ENCODE assay signal across 23 cellular contexts in genomic region chr5:169939731-169940130, GRCh38. TPM values are rescaled to one million over a fixed set of nuclear protein-coding genes. Genes with fewer than 3 reads are reported as not detected.
DNase-seq lines count a peak whose midpoint lies in the region; ATAC-seq and TF ChIP-seq lines count a peak whose summit lies in the region.
"Had no signal": no experiment of that assay in that cellular context is flagged by ENCODE, and none has a peak within 500 bp of the region (broad histone marks: within the 10 kb centered on the region; RNA-seq: fewer than 3 reads in every experiment).

No MANE protein-coding gene starts in this region.

- in situ Hi-C loops in ACHN (cut with HindIII; ENCODE audit: low pct_ligation_motif_present, low pct_unique_long_range_greater_than_20kb, low sequenced_read_pairs), result no loop called here

- no peaks in the 10 kb centered on the region for H3K9me3 Mint-ChIP-seq in nephron
- H3K9me3 Mint-ChIP-seq: CD4-positive, alpha-beta T cell; CD8-positive, alpha-beta memory T cell; H9 had no signal

- H3K23ac ChIP-seq in neuronal stem cell (ENCODE audit: low read depth, low read length, poor library complexity), result no peak overlapping the region

- DNase-seq in ACHN, result peak; percentile 54
- peak; percentile 57 for DNase-seq in kidney epithelial cell (ENCODE audit: low read depth)
- DNase-seq in neuronal stem cell (ENCODE audit: low spot score), result no peak
- DNase-seq in NK-92 treated with Interleukin-12 subunit alpha and Interleukin-12 subunit beta, amount 100 ng/mL, for 24 hours (lab: John Stamatoyannopoulos, UW), result no peak
- DNase-seq in left ventricle myocardium superior, result no peak
- DNase-seq: AML-193; BE2C; Calu3; CD4-positive, alpha-beta T cell; CD8-positive, alpha-beta memory T cell; DMS53; DMS79 treated with DMSO at 0.1 percent for 48 hours; GF-D8; GM23248; H9 had no signal

- no peak overlapping the region for H2AFZ ChIP-seq in neuronal stem cell (ENCODE audit: low read length)
- H2AFZ ChIP-seq: GM23248 had no signal

- H4K91ac ChIP-seq in neuronal stem cell (ENCODE audit: low read depth, low read length, poor library complexity), result no peak overlapping the region

- H2BK120ac ChIP-seq in neuronal stem cell (ENCODE audit: low read depth, low read length), result no peak overlapping the region

- H3K27me3 Mint-ChIP-seq in nephron (ENCODE audit: low read depth), result no peaks in the 10 kb centered on the region
- H3K27me3 Mint-ChIP-seq: CD4-positive, alpha-beta T cell; CD8-positive, alpha-beta memory T cell had no signal

- H2BK12ac ChIP-seq in neuronal stem cell (ENCODE audit: low read length), result no peak overlapping the region

- no peak overlapping the region for H2AK5ac ChIP-seq in neuronal stem cell (ENCODE audit: low read depth, low read length)

- no CpG with 5 or more reads among the region's 2 CpGs for WGBS in neuronal stem cell (ENCODE audit: extremely low coverage in 2 of 2, insufficient read length in 2 of 2, insufficient replicate concordance in 1 of 2), 2 donors

- H3K27me3 ChIP-seq in kidney epithelial cell (ENCODE audit: control insufficient read depth, insufficient read depth, low read length) (no peaks in the 10 kb centered on the region), neuronal stem cell (ENCODE audit: control insufficient read depth in 3 of 3, insufficient read depth in 3 of 3, low read depth in 1 of 3, low read length in 3 of 3) (no peaks in the 10 kb centered on the region)
- H3K27me3 ChIP-seq: BE2C; BLaER1 treated with 17β-estradiol and CSF1 and Interleukin-3, amounts not matched to agents 10 nM and 100 nM had no signal

- intact Hi-C loops in left ventricle myocardium superior (cut with micrococcal nuclease), result no loop called here

- ATAC-seq in GM18907 (IDR thresholded peaks at IDR 0.05; ENCODE audit: unreplicated experiment), result no peak
- no peak for ATAC-seq in left ventricle myocardium superior
- ATAC-seq: HCT116 had no signal

- H3K9me3 ChIP-seq in neuronal stem cell (replicated peaks in 1 of 2; ENCODE audit: control insufficient read depth in 2 of 2, insufficient read depth in 1 of 2, low read depth in 1 of 2, low read length in 2 of 2), result peaks cover 0 to 2% of the 10 kb centered on the region in 2 donors
- H3K9me3 ChIP-seq: BE2C; BLaER1 treated with 17β-estradiol and CSF1 and Interleukin-3, amounts not matched to agents 10 nM and 100 nM had no signal

- no peak overlapping the region for H3K4me3 Mint-ChIP-seq in nephron
- H3K4me3 Mint-ChIP-seq: CD14-positive monocyte; CD4-positive, alpha-beta T cell; CD8-positive, alpha-beta memory T cell; H9 had no signal

- H3K27ac ChIP-seq in VCaP (peak overlapping the region; percentile 5; the same call in 1 of the 2 replicates), neuronal stem cell (replicated peaks; ENCODE audit: low read length) (no peak overlapping the region)
- H3K27ac ChIP-seq: 22Rv1; BLaER1 treated with 17β-estradiol and CSF1 and Interleukin-3, amounts not matched to agents 10 nM and 100 nM; GM23248 had no signal

- no peak overlapping the region for H4K8ac ChIP-seq in neuronal stem cell (ENCODE audit: low read depth, low read length)

- H3K4me1 Mint-ChIP-seq in nephron, result peaks cover 8% of the 10 kb centered on the region

- no peaks in the 10 kb centered on the region for H3K36me3 ChIP-seq in kidney epithelial cell (ENCODE audit: control insufficient read depth, insufficient read depth, low read length)
- no peaks in the 10 kb centered on the region for H3K36me3 ChIP-seq in neuronal stem cell (replicated peaks in 1 of 2; ENCODE audit: control insufficient read depth in 2 of 2, insufficient read depth in 2 of 2, low read length in 2 of 2)
- H3K36me3 ChIP-seq: BE2C had no signal

- H3K4me3 ChIP-seq in kidney epithelial cell (ENCODE audit: low read depth, low read length) (no peak overlapping the region), neuronal stem cell (ENCODE audit: low read length in 2 of 2) (no peak overlapping the region)
- H3K4me3 ChIP-seq: BLaER1 treated with 17β-estradiol and CSF1 and Interleukin-3, amounts not matched to agents 10 nM and 100 nM; GM23248 had no signal

- H3K4me1 ChIP-seq in neuronal stem cell (ENCODE audit: control insufficient read depth in 2 of 2, insufficient read depth in 1 of 2, low read depth in 1 of 2, low read length in 2 of 2), result peaks cover 0 to 1% of the 10 kb centered on the region in 2 donors

- TF ChIP-seq CTCF in VCaP (conservative IDR thresholded peaks at IDR 0.05) (no peak), kidney epithelial cell (IDR thresholded peaks at IDR 0.05; ENCODE audit: insufficient read depth, low read length, poor library complexity, severe bottlenecking) (no peak), nephron (IDR thresholded peaks at IDR 0.05; ENCODE audit: unreplicated experiment in 3 of 3) (no peak)

- no peak overlapping the region for H3K4ac ChIP-seq in neuronal stem cell (ENCODE audit: low read length)

- H2BK5ac ChIP-seq in neuronal stem cell (ENCODE audit: low read length), result no peak overlapping the region

- H3K79me1 ChIP-seq in neuronal stem cell (ENCODE audit: low read depth, low read length), result no peaks in the 10 kb centered on the region

- H3K14ac ChIP-seq in neuronal stem cell (ENCODE audit: low read length), result no peak overlapping the region

- H3K9ac ChIP-seq in neuronal stem cell (ENCODE audit: low read depth, low read length, poor library complexity), result no peak overlapping the region
- H3K9ac ChIP-seq: BLaER1 treated with 17β-estradiol and CSF1 and Interleukin-3, amounts not matched to agents 10 nM and 100 nM; GM23248 had no signal

- H3K18ac ChIP-seq in neuronal stem cell (ENCODE audit: low read length), result no peak overlapping the region

- H3K36me3 Mint-ChIP-seq in nephron (ENCODE audit: low read depth), result no peaks in the 10 kb centered on the region

- no peak overlapping the region for H2BK15ac ChIP-seq in neuronal stem cell (ENCODE audit: low read length)

- no peak overlapping the region for H3K4me2 ChIP-seq in neuronal stem cell (ENCODE audit: insufficient read depth, low read length, poor library complexity, severe bottlenecking)
- H3K4me2 ChIP-seq: BLaER1 treated with 17β-estradiol and CSF1 and Interleukin-3, amounts not matched to agents 10 nM and 100 nM had no signal

- peak overlapping the region; percentile 24 to 81 (median 75) for H3K27ac Mint-ChIP-seq in nephron
- H3K27ac Mint-ChIP-seq: CD4-positive, alpha-beta T cell; H9 had no signal

RNA-seq across cellular contexts. Expression of gene INSYN2B, which starts 40.6 kb away (rescaled TPM):
- total RNA-seq in kidney epithelial cell (0.07 and 0.17 TPM in 2 replicates), left ventricle myocardium superior (0.50 TPM)
- 0.03 TPM for polyA plus RNA-seq in neuronal stem cell (2013, experiment 1 of 2)
- 0.04 TPM for polyA plus RNA-seq in neuronal stem cell (2013, experiment 2 of 2)
- total RNA-seq: Calu3; CD4-positive, alpha-beta T cell; CD8-positive, alpha-beta memory T cell; G401; H9 had no signal
- polyA plus RNA-seq: CD8-positive, alpha-beta memory T cell had no signal

Comparison
In these comparisons a context has a peak if more than half of its experiments do, and no peak if none do; other contexts are left out.
1. DNase-seq: peak in ACHN (single experiment) and kidney epithelial cell (single experiment); none in neuronal stem cell (single experiment), NK-92 treated with Interleukin-12 subunit alpha and Interleukin-12 subunit beta, amount 100 ng/mL, for 24 hours (single experiment) and left ventricle myocardium superior (single experiment).